ENCODE assay signal across 8 cellular contexts in genomic region chr19:9935409-9936062, GRCh38. TPM values are rescaled to one million over a fixed set of nuclear protein-coding genes. Genes with fewer than 3 reads are reported as not detected.
DNase-seq lines count a peak whose midpoint lies in the region; ATAC-seq, FAIRE-seq and TF ChIP-seq lines count a peak whose summit lies in the region.

No MANE protein-coding gene starts in this region.

- H3K4me2 ChIP-seq in A549, result peak overlapping the region; percentile 95

- in situ Hi-C loops in ACHN (cut with HindIII; ENCODE audit: low pct_ligation_motif_present, low pct_unique_long_range_greater_than_20kb, low sequenced_read_pairs), result no loop called here

- FAIRE-seq in A549 (lab: Jason Lieb, UNC) (no peak), GM12891 (lab: Jason Lieb, UNC) (peak; percentile 13), bronchial epithelial cell (lab: Jason Lieb, UNC) (no peak)

- H3K27ac ChIP-seq in A549, result peak overlapping the region in 1 of 2 experiments; percentile 81; a peak in 3 of 6 replicates

- peaks cover 17% of the 10 kb centered on the region for H3K4me1 ChIP-seq in A549

- no peaks in the 10 kb centered on the region for H3K36me3 ChIP-seq in bronchial epithelial cell (ENCODE audit: control insufficient read depth, insufficient read depth, low read length)

- no peaks in the 10 kb centered on the region for H3K9me3 ChIP-seq in A549

- TF ChIP-seq CTCF in A549 (IDR thresholded peaks at IDR 0.05) (no peak), bronchial epithelial cell (IDR thresholded peaks at IDR 0.05; ENCODE audit: insufficient read depth, low read length, severe bottlenecking) (no peak)

- peaks cover 28 to 38% of the 10 kb centered on the region in 2 donors for H3K27me3 Mint-ChIP-seq in natural killer cell treated with Interleukin-12 subunit alpha and Interleukin-12 subunit beta and Interleukin-15 and Interleukin-18, amount 100 ng/mL, for 72 hours

- H3K9me3 Mint-ChIP-seq in natural killer cell treated with Interleukin-12 subunit alpha and Interleukin-12 subunit beta and Interleukin-15 and Interleukin-18, amount 100 ng/mL, for 72 hours, result no peaks in the 10 kb centered on the region

- ATAC-seq in A549 (peak; percentile 10 to 25; a peak in 3 of 6 replicates), HG03460 (IDR thresholded peaks at IDR 0.05; ENCODE audit: unreplicated experiment) (no peak)
- ATAC-seq in natural killer cell treated with Interleukin-12 subunit alpha and Interleukin-12 subunit beta and Interleukin-15 and Interleukin-18, amount 100 ng/mL, for 72 hours, result no peak

- H3K27me3 ChIP-seq in bronchial epithelial cell (ENCODE audit: control insufficient read depth, insufficient read depth, low read length), result peaks cover 10% of the 10 kb centered on the region

- TF ChIP-seq RAD21 in A549 (conservative IDR thresholded peaks at IDR 0.05 in 1 of 2, IDR thresholded peaks at IDR 0.05 in 1 of 2), result no peak

- no peaks in the 10 kb centered on the region for H3K36me3 Mint-ChIP-seq in natural killer cell treated with Interleukin-12 subunit alpha and Interleukin-12 subunit beta and Interleukin-15 and Interleukin-18, amount 100 ng/mL, for 72 hours

- POLR2A ChIA-PET in A549 (lab: Yijun Ruan, JAX), result no interaction called here

- no peak overlapping the region for H3K27ac Mint-ChIP-seq in natural killer cell treated with Interleukin-12 subunit alpha and Interleukin-12 subunit beta and Interleukin-15 and Interleukin-18, amount 100 ng/mL, for 72 hours

- TF ChIP-seq POLR2A in A549 (IDR thresholded peaks at IDR 0.05; ENCODE audit: low read length) (no peak), GM12891 (IDR thresholded peaks at IDR 0.05; ENCODE audit: low read depth, low read length) (no peak)

- peaks cover 15 to 22% of the 10 kb centered on the region in 2 donors for H3K4me1 Mint-ChIP-seq in natural killer cell treated with Interleukin-12 subunit alpha and Interleukin-12 subunit beta and Interleukin-15 and Interleukin-18, amount 100 ng/mL, for 72 hours (ENCODE audit: low read depth in 2 of 2)

- WGBS in A549 (ENCODE audit: missing lambda C conversion rate), result 15% methylated on average over 18 of the region's 28 CpGs

- CTCF ChIA-PET in A549 (lab: Yijun Ruan, JAX), result interaction anchor here (0.6 to 1.3 kb wide), 4 partner anchors 9 to 92 kb away, joined by 3 read pairs; no protein-coding TSS in a partner anchor

- peak overlapping the region; percentile 56 for H3K4me3 ChIP-seq in A549
- H3K4me3 ChIP-seq in bronchial epithelial cell (ENCODE audit: low read depth, low read length), result peak overlapping the region; percentile 9

- H3K4me3 Mint-ChIP-seq in natural killer cell treated with Interleukin-12 subunit alpha and Interleukin-12 subunit beta and Interleukin-15 and Interleukin-18, amount 100 ng/mL, for 72 hours, result peak overlapping the region; percentile 33

- no peak for TF ChIP-seq EP300 in A549 (IDR thresholded peaks at IDR 0.05)

- DNase-seq in A549 (ENCODE audit: low read depth in 1 of 2, low spot score in 1 of 2) (no peak), GM12891 (ENCODE audit: insufficient read length, low spot score) (no peak), bronchial epithelial cell (ENCODE audit: low read depth) (no peak), NCI-H526 treated with DMSO at 0.1 percent for 48 hours (lab: John Stamatoyannopoulos, UW) (no peak), ACHN (no peak), NCI-H2081 (lab: John Stamatoyannopoulos, UW) (no peak)
- no peak for DNase-seq in natural killer cell treated with Interleukin-12 subunit alpha and Interleukin-12 subunit beta and Interleukin-15 and Interleukin-18, amount 100 ng/mL, for 72 hours (ENCODE audit: low spot score)

TF ChIP-seq in A549, 52 proteins besides CTCF, POLR2A, EP300 and RAD21 (continues in another document):
- TF ChIP-seq MAFK (IDR thresholded peaks at IDR 0.05; ENCODE audit: partially characterized antibody) (no peak), E2F6 (IDR thresholded peaks at IDR 0.05; ENCODE audit: borderline replicate concordance, low read depth) (no peak), CHD4 (IDR thresholded peaks at IDR 0.05; ENCODE audit: borderline replicate concordance) (no peak), ELK1 (IDR thresholded peaks at IDR 0.05; ENCODE audit: low read depth, low read length) (no peak), POLR2AphosphoS2 (conservative IDR thresholded peaks at IDR 0.05; ENCODE audit: low read length) (no peak), BHLHE40 (IDR thresholded peaks at IDR 0.05; ENCODE audit: low read depth, low read length) (no peak), PBX3 (IDR thresholded peaks at IDR 0.05) (no peak), MAZ (IDR thresholded peaks at IDR 0.05; ENCODE audit: borderline replicate concordance, low read depth, low read length) (no peak), TFCP2L1 (CRISPR knock-in tag; IDR thresholded peaks at IDR 0.05) (no peak), GATA3 (IDR thresholded peaks at IDR 0.05; ENCODE audit: borderline replicate concordance) (no peak)

TF ChIP-seq in GM12891, 5 proteins besides CTCF, POLR2A, EP300 and RAD21:
- no peak for TF ChIP-seq POU2F2 (IDR thresholded peaks at IDR 0.05; ENCODE audit: low read depth, low read length)
- TF ChIP-seq POLR2AphosphoS5 (IDR thresholded peaks at IDR 0.05; ENCODE audit: low read depth, low read length), result no peak
- no peak for TF ChIP-seq PAX5 (IDR thresholded peaks at IDR 0.05; ENCODE audit: insufficient read depth, low read length, severe bottlenecking)
- no peak for TF ChIP-seq SPI1 (IDR thresholded peaks at IDR 0.05; ENCODE audit: low read depth, low read length)
- no peak for TF ChIP-seq TAF1 (IDR thresholded peaks at IDR 0.05; ENCODE audit: low read depth, low read length)

RNA-seq across cellular contexts. Expression of gene OLFM2, which starts 0.8 kb away (rescaled TPM):
- polyA plus RNA-seq in A549 (2011; rRNA removed) (6.5 and 6.6 TPM in 2 replicates), A549 (2017; fragmentation: RNase III; extraction: RNeasy Plus Mini Kit Qiagen cat#74134 plus additional on column Dnase treatment) (6.6 to 8.0 TPM (median 7.7 TPM) in 3 replicates)
- polyA plus RNA-seq in A549 (2012; cell fraction: cytosol; rRNA removed), result 9.4 and 13.2 TPM in 2 replicates
- polyA plus RNA-seq in A549 (2012; cell fraction: nucleus; rRNA removed), result 9.2 and 9.8 TPM in 2 replicates
- 7.0 and 8.2 TPM in 2 replicates for polyA minus RNA-seq in A549 (2011; rRNA and poly(A)+ RNA removed)
- polyA plus RNA-seq in GM12891 (2012; ENCODE audit: low read depth, missing spikeins), result 0.21 TPM
- total RNA-seq in bronchial epithelial cell, result under 0.01 and 4.4 TPM in 2 replicates
- not detected for total RNA-seq in natural killer cell treated with Interleukin-12 subunit alpha and Interleukin-12 subunit beta and Interleukin-15 and Interleukin-18, amount 100 ng/mL, for 72 hours

Comparison
In these comparisons a context has a peak if more than half of its experiments do, and no peak if none do; other contexts are left out.
1. ATAC-seq: peak in A549 (2 of 2); none in natural killer cell treated with Interleukin-12 subunit alpha and Interleukin-12 subunit beta and Interleukin-15 and Interleukin-18, amount 100 ng/mL, for 72 hours (0 of 2) and HG03460 (single experiment).